1 cellular context compared by ENCODE assay signal in genomic region chr5:130386155-130386554, GRCh38.
TF ChIP-seq lines count a peak whose summit lies in the region.

No MANE protein-coding gene starts in this region.

TF ChIP-seq in H1, 55 proteins besides CTCF, POLR2A, EP300 and RAD21:
- TF ChIP-seq GABPA (IDR thresholded peaks at IDR 0.05; ENCODE audit: borderline replicate concordance, insufficient read depth, low read length): no peak
- no peak for TF ChIP-seq POU5F1 (IDR thresholded peaks at IDR 0.05; ENCODE audit: low read depth, low read length)
- TF ChIP-seq CEBPB (IDR thresholded peaks at IDR 0.05; ENCODE audit: low read depth, low read length): no peak
- TF ChIP-seq JUND (IDR thresholded peaks at IDR 0.05; ENCODE audit: low read length): no peak
- no peak for TF ChIP-seq ATF2 (IDR thresholded peaks at IDR 0.05; ENCODE audit: low read length)
- no peak for TF ChIP-seq MAX (IDR thresholded peaks at IDR 0.05)
- no peak for TF ChIP-seq CBX8 (IDR thresholded peaks at IDR 0.05; ENCODE audit: borderline replicate concordance, low read depth, low read length)
- TF ChIP-seq CBX5 (IDR thresholded peaks at IDR 0.05; ENCODE audit: low read depth, low read length): no peak
- no peak for TF ChIP-seq ATF3 (IDR thresholded peaks at IDR 0.05; ENCODE audit: insufficient read depth, low read depth, low read length)
- TF ChIP-seq RBBP5 (IDR thresholded peaks at IDR 0.05; ENCODE audit: borderline replicate concordance, low read depth, low read length): no peak
- TF ChIP-seq MAFK (IDR thresholded peaks at IDR 0.05; ENCODE audit: low read depth, low read length): no peak
- no peak for TF ChIP-seq HDAC2 (IDR thresholded peaks at IDR 0.05; ENCODE audit: borderline replicate concordance in 1 of 2, low read depth in 2 of 2, low read length in 2 of 2)
- no peak for TF ChIP-seq FOSL1 (IDR thresholded peaks at IDR 0.05; ENCODE audit: insufficient read depth, low read depth, low read length)
- TF ChIP-seq RNF2 (IDR thresholded peaks at IDR 0.05; ENCODE audit: borderline replicate concordance, low read depth, low read length, missing control alignments, poor library complexity, severe bottlenecking): no peak
- no peak for TF ChIP-seq SIX5 (IDR thresholded peaks at IDR 0.05; ENCODE audit: low read depth, low read length)
- no peak for TF ChIP-seq KDM5A (IDR thresholded peaks at IDR 0.05; ENCODE audit: low read length)
- no peak for TF ChIP-seq SIRT6 (IDR thresholded peaks at IDR 0.05; ENCODE audit: low read length)
- TF ChIP-seq TAF1 (IDR thresholded peaks at IDR 0.05; ENCODE audit: low read depth, low read length): no peak
